7 cellular contexts compared by ENCODE assay signal in genomic region chr16:31471241-31471874, GRCh38. TPM values are rescaled to one million over a fixed set of nuclear protein-coding genes. Genes with fewer than 3 reads are reported as not detected.
DNase-seq lines count a peak whose midpoint lies in the region; TF ChIP-seq lines count a peak whose summit lies in the region.
"Had no signal": no experiment of that assay in that cellular context is flagged by ENCODE, and none has a peak within 500 bp of the region (broad histone marks: within the 10 kb centered on the region; RNA-seq: fewer than 3 reads in every experiment).

No MANE protein-coding gene starts in this region.

- no peaks in the 10 kb centered on the region for H3K9me3 ChIP-seq in mesenchymal stem cell (ENCODE audit: control insufficient read depth, low read length)

- peaks cover 20% of the 10 kb centered on the region for H3K4me1 ChIP-seq in mesenchymal stem cell (ENCODE audit: control insufficient read depth, insufficient read depth, low read depth, low read length)

- H3K79me1 ChIP-seq in mesenchymal stem cell (replicated peaks; ENCODE audit: low read length, poor library complexity, severe bottlenecking), result peaks cover 12% of the 10 kb centered on the region

- H4K8ac ChIP-seq in mesenchymal stem cell (ENCODE audit: low read length), result peak overlapping the region; percentile 96

- H3K9me3 Mint-ChIP-seq in immature natural killer cell, result peaks cover 0 to 2% (median 0%) of the 10 kb centered on the region in 6 donors

- H2BK12ac ChIP-seq in mesenchymal stem cell (ENCODE audit: low read length in 2 of 2), result peak overlapping the region; percentile 69 to 91

- H3K36me3 ChIP-seq in mesenchymal stem cell (ENCODE audit: control insufficient read depth in 1 of 2, insufficient read depth in 2 of 2, low read depth in 1 of 2, low read length in 2 of 2), result peaks cover 35 to 40% of the 10 kb centered on the region in 2 experiments

- H2AK5ac ChIP-seq in mesenchymal stem cell (ENCODE audit: low read length, severe bottlenecking), result peak overlapping the region; percentile 84

- peak overlapping the region; percentile 97 for H3K9ac ChIP-seq in mesenchymal stem cell (ENCODE audit: low read length)

- H2AFZ ChIP-seq in mesenchymal stem cell (ENCODE audit: low read depth, low read length), result peak overlapping the region; percentile 73

- H3K18ac ChIP-seq in mesenchymal stem cell (ENCODE audit: low read depth in 1 of 2, low read length in 2 of 2), result peak overlapping the region; percentile 70 to 97

- peak overlapping the region in 1 of 2 experiments; percentile 78 for H3K23ac ChIP-seq in mesenchymal stem cell (ENCODE audit: low read length in 2 of 2)

- H3K4me1 Mint-ChIP-seq in immature natural killer cell, result peaks cover 5 to 14% of the 10 kb centered on the region in 2 donors

- peak overlapping the region; percentile 81 for H2BK5ac ChIP-seq in mesenchymal stem cell (ENCODE audit: low read depth, low read length, poor library complexity, severe bottlenecking)

- H3K4ac ChIP-seq in mesenchymal stem cell (ENCODE audit: low read depth in 1 of 2, low read length in 2 of 2), result peak overlapping the region; percentile 88 to 96

- 54% methylated on average over 11 of the region's 15 CpGs for WGBS in mesenchymal stem cell

- H2BK120ac ChIP-seq in mesenchymal stem cell (ENCODE audit: low read depth, low read length), result peak overlapping the region; percentile 83

- H3K27me3 ChIP-seq in mesenchymal stem cell (ENCODE audit: control insufficient read depth in 1 of 2, insufficient read depth in 1 of 2, low read length in 2 of 2), result no peaks in the 10 kb centered on the region

- peak overlapping the region in 1 of 2 experiments; percentile 71 for H3K14ac ChIP-seq in mesenchymal stem cell (ENCODE audit: low read length in 2 of 2)

- no peak overlapping the region for H3K27ac Mint-ChIP-seq in immature natural killer cell

- H2BK15ac ChIP-seq in mesenchymal stem cell (ENCODE audit: low read depth, poor library complexity, severe bottlenecking), result peak overlapping the region; percentile 54

- peak overlapping the region; percentile 93 for H4K91ac ChIP-seq in mesenchymal stem cell (ENCODE audit: low read length)

- peaks cover 0 to 6% (median 4%) of the 10 kb centered on the region in 3 donors for H3K36me3 Mint-ChIP-seq in immature natural killer cell

- H3K27ac ChIP-seq in angular gyrus (ENCODE audit: low read depth, low read length) (peak overlapping the region; percentile 34), mesenchymal stem cell (ENCODE audit: low read length, poor library complexity, severe bottlenecking) (peak overlapping the region; percentile 94)
- H3K27ac ChIP-seq: SK-N-MC had no signal

- H3K4me3 Mint-ChIP-seq in immature natural killer cell, result peak overlapping the region in 1 of 5 donors; percentile 39

- DNase-seq in AG10803 (ENCODE audit: low read depth), result no peak
- peak; percentile 32 for DNase-seq in mesenchymal stem cell
- DNase-seq in DMS53 (lab: John Stamatoyannopoulos, UW), result no peak
- DNase-seq in NOMO-1 treated with DMSO at 0.1 percent for 48 hours (lab: John Stamatoyannopoulos, UW; ENCODE audit: unreplicated experiment), result no peak
- DNase-seq in immature natural killer cell, result no peak

- H3K4me3 ChIP-seq in AG10803 (ENCODE audit: low read length) (peak overlapping the region; percentile 83), mesenchymal stem cell (ENCODE audit: insufficient read depth in 1 of 2, low read depth in 1 of 2, low read length in 2 of 2) (peak overlapping the region; percentile 77 to 88)
- H3K4me3 ChIP-seq: SK-N-MC had no signal

- H3K4me2 ChIP-seq in mesenchymal stem cell (ENCODE audit: low read length, poor library complexity, severe bottlenecking), result peak overlapping the region; percentile 84

- no peak for TF ChIP-seq CTCF in AG10803 (conservative IDR thresholded peaks at IDR 0.05; ENCODE audit: low read length)

- H3K27me3 Mint-ChIP-seq in immature natural killer cell (ENCODE audit: low read depth in 3 of 3), result peaks cover 5 to 20% (median 12%) of the 10 kb centered on the region in 3 donors

RNA-seq across cellular contexts. Expression of gene TGFB1I1, which starts 0.6 kb away (rescaled TPM):
- 125 TPM for polyA plus RNA-seq in mesenchymal stem cell (2013, experiment 1 of 2)
- polyA plus RNA-seq in mesenchymal stem cell (2013, experiment 2 of 2), result 118 TPM
- polyA plus RNA-seq in immature natural killer cell, result under 1 TPM in 2 of 3 donors, not detected in 1; 0.32 to 0.53 TPM

RNA-seq across cellular contexts. Expression of gene SLC5A2, which starts 11.6 kb away (rescaled TPM):
- not detected for polyA plus RNA-seq in mesenchymal stem cell (2013, experiment 1 of 2)
- polyA plus RNA-seq in mesenchymal stem cell (2013, experiment 2 of 2), result not detected
- 1 to 10 TPM in 1 of 3 donors, under 1 TPM in 1, not detected in 1; 0.72 to 1.9 TPM for polyA plus RNA-seq in immature natural killer cell

RNA-seq across cellular contexts. Expression of gene ARMC5, which starts 12.1 kb away (rescaled TPM):
- 5.3 TPM for polyA plus RNA-seq in mesenchymal stem cell (2013, experiment 1 of 2)
- 5.0 TPM for polyA plus RNA-seq in mesenchymal stem cell (2013, experiment 2 of 2)
- 10 to 100 TPM; 11.1 to 16.2 (median 14.2) TPM for polyA plus RNA-seq in immature natural killer cell

RNA-seq across cellular contexts. Expression of gene ZNF843, which starts 28.8 kb away (rescaled TPM):
- 0.36 TPM for polyA plus RNA-seq in mesenchymal stem cell (2013, experiment 1 of 2)
- polyA plus RNA-seq in mesenchymal stem cell (2013, experiment 2 of 2), result 0.34 TPM
- under 1 TPM in 2 of 3 donors, not detected in 1; 0.10 to 0.17 TPM for polyA plus RNA-seq in immature natural killer cell

RNA-seq across cellular contexts. Expression of gene RUSF1, which starts 36.8 kb away (rescaled TPM):
- 41.3 TPM for polyA plus RNA-seq in mesenchymal stem cell (2013, experiment 1 of 2)
- polyA plus RNA-seq in mesenchymal stem cell (2013, experiment 2 of 2), result 40.4 TPM
- polyA plus RNA-seq in immature natural killer cell, result 10 to 100 TPM; 18.5 to 24.3 (median 19.6) TPM
